ENCODE assay signal across 22 cellular contexts in the genomic region with DNA sequence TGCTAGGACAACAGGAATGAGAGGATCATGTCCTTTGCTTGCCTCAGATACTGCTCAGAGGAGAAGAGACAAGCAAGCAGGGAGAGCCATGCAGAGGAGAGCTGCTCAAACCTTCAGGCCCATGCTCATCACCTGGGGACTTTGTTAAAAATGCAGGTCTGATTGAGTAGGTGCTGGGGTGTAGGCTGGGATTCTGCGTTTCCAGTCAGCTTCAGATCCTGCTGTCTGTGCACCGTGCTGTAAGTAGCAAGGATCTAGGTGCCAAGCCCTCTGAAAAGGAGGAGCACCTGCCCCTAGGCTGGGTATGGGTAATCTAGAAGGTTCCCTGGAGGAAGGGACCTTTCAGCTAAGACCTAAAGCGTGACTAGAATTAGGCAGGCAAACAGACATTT. TPM values are rescaled to one million over a fixed set of nuclear protein-coding genes. Genes with fewer than 3 reads are reported as not detected.
DNase-seq lines count a peak whose midpoint lies in the region; TF ChIP-seq lines count a peak whose summit lies in the region.
"Had no signal": no experiment of that assay in that cellular context is flagged by ENCODE, and none has a peak within 500 bp of the region (broad histone marks: within the 10 kb centered on the region; RNA-seq: fewer than 3 reads in every experiment).

No MANE protein-coding gene starts in this region.

- CTCF ChIA-PET in MCF 10A (lab: Yijun Ruan, JAX) = interaction anchor here (1.1 to 3.0 kb wide), 2 partner anchors 10 to 152 kb away, joined by 3 to 19 read pairs; no protein-coding TSS in a partner anchor

- WGBS in esophagus squamous epithelium, 2 donors = 77 to 83% methylated on average over 3 of the region's 3 CpGs

- no peak for TF ChIP-seq POLR2A in breast epithelium (IDR thresholded peaks at IDR 0.05)
- no peak for TF ChIP-seq POLR2A in esophagus squamous epithelium (IDR thresholded peaks at IDR 0.05)

- POLR2A ChIA-PET in MCF 10A (lab: Yijun Ruan, JAX) = interaction anchor here (0.5 kb wide), 1 partner anchor 591 kb away, joined by 3 read pairs; no protein-coding TSS in a partner anchor

- intact Hi-C loops in breast epithelium (cut with DNase I; ENCODE audit: low total_unique reads) (no loop called here), MCF 10A (cut with micrococcal nuclease) (no loop called here), esophagus squamous epithelium (cut with DNase I) (no loop called here)

- peaks cover 10% of the 10 kb centered on the region for H3K36me3 Mint-ChIP-seq in MCF 10A (ENCODE audit: insufficient read depth, unreplicated experiment)
- H3K36me3 Mint-ChIP-seq: activated naive CD8-positive, alpha-beta T cell treated with anti-CD3 and anti-CD28 coated beads for 36 hours had no signal

- no peaks in the 10 kb centered on the region for H3K27me3 ChIP-seq in breast epithelium
- H3K27me3 ChIP-seq in esophagus squamous epithelium = no peaks in the 10 kb centered on the region
- no peaks in the 10 kb centered on the region for H3K27me3 ChIP-seq in osteoblast (ENCODE audit: insufficient read depth, low read length)
- H3K27me3 ChIP-seq in Karpas-422 (ENCODE audit: low read length) = no peaks in the 10 kb centered on the region
- H3K27me3 ChIP-seq: BLaER1, brain microvascular endothelial cell had no signal

- peaks cover 93% of the 10 kb centered on the region for H3K79me2 ChIP-seq in osteoblast (ENCODE audit: insufficient read depth, low read length)
- no peaks in the 10 kb centered on the region for H3K79me2 ChIP-seq in Karpas-422 (ENCODE audit: low read length)

- H3K27me3 Mint-ChIP-seq in MCF 10A (ENCODE audit: insufficient read depth, unreplicated experiment) = no peaks in the 10 kb centered on the region
- H3K27me3 Mint-ChIP-seq: activated CD8-positive, alpha-beta T cell treated with anti-CD3 and anti-CD28 coated beads for 36 hours; activated naive CD8-positive, alpha-beta T cell treated with anti-CD3 and anti-CD28 coated beads for 36 hours had no signal

- H3K4me3 ChIP-seq in breast epithelium (no peak overlapping the region), esophagus squamous epithelium (no peak overlapping the region), osteoblast (ENCODE audit: insufficient read depth, low read length) (no peak overlapping the region), Karpas-422 (ENCODE audit: low read length) (no peak overlapping the region)
- H3K4me3 ChIP-seq: BLaER1, left ventricle myocardium inferior had no signal

- no peaks in the 10 kb centered on the region for H3K36me3 ChIP-seq in breast epithelium
- no peaks in the 10 kb centered on the region for H3K36me3 ChIP-seq in esophagus squamous epithelium
- H3K36me3 ChIP-seq in osteoblast (ENCODE audit: insufficient read depth, low read length) = no peaks in the 10 kb centered on the region
- no peaks in the 10 kb centered on the region for H3K36me3 ChIP-seq in Karpas-422 (ENCODE audit: insufficient read depth, low read length)
- H3K36me3 ChIP-seq: left ventricle myocardium inferior had no signal

- no peak overlapping the region for H3K27ac Mint-ChIP-seq in MCF 10A (ENCODE audit: low read depth, unreplicated experiment)
- H3K27ac Mint-ChIP-seq: activated CD8-positive, alpha-beta T cell treated with anti-CD3 and anti-CD28 coated beads for 36 hours; activated naive CD8-positive, alpha-beta T cell treated with anti-CD3 and anti-CD28 coated beads for 36 hours had no signal

- DNase-seq in breast epithelium (ENCODE audit: low spot score in 2 of 2) (no peak), MCF 10A (ENCODE audit: unreplicated experiment) (no peak), esophagus squamous epithelium (lab: John Stamatoyannopoulos, UW) (no peak), osteoblast (ENCODE audit: insufficient read length, low spot score, missing footprints) (peak; percentile 14), T-helper 2 cell (no peak), EL (no peak), COR-L47 (lab: John Stamatoyannopoulos, UW) (no peak), Karpas-422 (no peak)
- DNase-seq: activated CD8-positive, alpha-beta T cell treated with anti-CD3 and anti-CD28 coated beads for 36 hours; activated naive CD8-positive, alpha-beta T cell treated with anti-CD3 and anti-CD28 coated beads for 36 hours; activated T-cell treated with anti-CD3 and anti-CD28 coated beads, Interleukin-2, amount 50 U/mL, for 48 hours; brain microvascular endothelial cell; dermis blood vessel endothelial cell; DMS53; left ventricle myocardium inferior; NCI-H146; NCI-H2227 treated with DMSO at 0.1 percent for 48 hours; RPMI8226; small intestine; stimulated activated CD4-positive, alpha-beta T cell treated with anti-CD3 and anti-CD28 coated beads, Interleukin-4, amount 100 ng/mL, for 24 hours; SW 1271 had no signal

- H3K9me2 ChIP-seq in Karpas-422 (replicated peaks; ENCODE audit: insufficient read depth, low read length) = no peaks in the 10 kb centered on the region

- no peak for TF ChIP-seq CTCF in breast epithelium (IDR thresholded peaks at IDR 0.05)
- TF ChIP-seq CTCF in MCF 10A (IDR thresholded peaks at IDR 0.05; ENCODE audit: unreplicated experiment) = no peak
- TF ChIP-seq CTCF in esophagus squamous epithelium (IDR thresholded peaks at IDR 0.05) = no peak
- TF ChIP-seq CTCF in osteoblast (IDR thresholded peaks at IDR 0.05; ENCODE audit: extremely low read depth, low read depth, low read length) = no peak

- H3K9me3 Mint-ChIP-seq in MCF 10A (ENCODE audit: unreplicated experiment) = no peaks in the 10 kb centered on the region
- H3K9me3 Mint-ChIP-seq: activated CD8-positive, alpha-beta T cell treated with anti-CD3 and anti-CD28 coated beads for 36 hours; activated naive CD8-positive, alpha-beta T cell treated with anti-CD3 and anti-CD28 coated beads for 36 hours had no signal

- peaks cover 59% of the 10 kb centered on the region for H3K4me1 Mint-ChIP-seq in MCF 10A (ENCODE audit: insufficient read depth, unreplicated experiment)

- H3K4me2 ChIP-seq in osteoblast (ENCODE audit: insufficient read depth, low read length) (no peak overlapping the region), Karpas-422 (ENCODE audit: low read depth, low read length, poor library complexity, severe bottlenecking) (no peak overlapping the region)
- H3K4me2 ChIP-seq: BLaER1 had no signal

- H4K20me1 ChIP-seq in osteoblast (ENCODE audit: insufficient read depth, low read length) (peaks cover 79% of the 10 kb centered on the region), Karpas-422 (ENCODE audit: insufficient read depth, low read depth, low read length) (peaks cover 8% of the 10 kb centered on the region; the same call in 1 of the 2 replicates)

- no peak overlapping the region for H3K4me3 Mint-ChIP-seq in MCF 10A (ENCODE audit: unreplicated experiment)
- H3K4me3 Mint-ChIP-seq: activated CD8-positive, alpha-beta T cell treated with anti-CD3 and anti-CD28 coated beads for 36 hours; activated naive CD8-positive, alpha-beta T cell treated with anti-CD3 and anti-CD28 coated beads for 36 hours had no signal

- peaks cover 12 to 38% of the 10 kb centered on the region in 2 donors for H3K4me1 ChIP-seq in breast epithelium
- H3K4me1 ChIP-seq in esophagus squamous epithelium = peaks cover 20 to 98% (median 54%) of the 10 kb centered on the region in 3 donors
- H3K4me1 ChIP-seq in osteoblast (ENCODE audit: insufficient read depth, low read length) = peaks cover 43% of the 10 kb centered on the region
- no peaks in the 10 kb centered on the region for H3K4me1 ChIP-seq in Karpas-422 (ENCODE audit: low read length)

- no peaks in the 10 kb centered on the region for H3K9me3 ChIP-seq in breast epithelium
- no peaks in the 10 kb centered on the region for H3K9me3 ChIP-seq in esophagus squamous epithelium
- no peaks in the 10 kb centered on the region for H3K9me3 ChIP-seq in osteoblast (ENCODE audit: low read depth, low read length)
- H3K9me3 ChIP-seq in Karpas-422 (ENCODE audit: low read length) = no peaks in the 10 kb centered on the region
- H3K9me3 ChIP-seq: BLaER1, left ventricle myocardium inferior had no signal

- H3K9ac ChIP-seq in Karpas-422 (ENCODE audit: low read length) = no peak overlapping the region
- H3K9ac ChIP-seq: BLaER1 had no signal

- H2AFZ ChIP-seq in osteoblast (ENCODE audit: low read length) (no peak overlapping the region), Karpas-422 (ENCODE audit: low read length) (no peak overlapping the region)

- peak overlapping the region; percentile 29 to 81 for H3K27ac ChIP-seq in breast epithelium
- H3K27ac ChIP-seq in esophagus squamous epithelium = peak overlapping the region in 3 of 4 donors; percentile 68 to 92 (median 90)
- no peak overlapping the region for H3K27ac ChIP-seq in osteoblast (ENCODE audit: low read depth, low read length)
- H3K27ac ChIP-seq in Karpas-422 (ENCODE audit: low read length) = no peak overlapping the region
- H3K27ac ChIP-seq: BLaER1, brain microvascular endothelial cell, left ventricle myocardium inferior had no signal

- BruUV-seq in MCF 10A (replicated peaks; lab: Mats Ljungman, UMichigan) = no TSS peak

RNA-seq across cellular contexts. Expression of gene FLNB, which starts 7.3 kb away (rescaled TPM):
- total RNA-seq in breast epithelium (100 to 1,000 TPM in 2 of 3 donors, 10 to 100 TPM in 1; 40.3 to 242 (median 164) TPM), MCF 10A (2022) (580 and 593 TPM in 2 replicates), esophagus squamous epithelium (10 to 100 TPM; 65.4 to 77.0 (median 71.5) TPM), osteoblast (259 and 274 TPM in 2 replicates)
- 14.1 and 14.2 TPM in 2 replicates for total RNA-seq in Karpas-422 (2014; rRNA removed; shearing (Covaris generic); ENCODE audit: low replicate concordance)

Comparison
In these comparisons a context has a peak if more than half of its experiments do, and no peak if none do; other contexts are left out.
1. H3K27ac ChIP-seq: peak in breast epithelium (2 of 2) and esophagus squamous epithelium (3 of 4); none in osteoblast (single experiment) and Karpas-422 (single experiment).